In the genomic region with DNA sequence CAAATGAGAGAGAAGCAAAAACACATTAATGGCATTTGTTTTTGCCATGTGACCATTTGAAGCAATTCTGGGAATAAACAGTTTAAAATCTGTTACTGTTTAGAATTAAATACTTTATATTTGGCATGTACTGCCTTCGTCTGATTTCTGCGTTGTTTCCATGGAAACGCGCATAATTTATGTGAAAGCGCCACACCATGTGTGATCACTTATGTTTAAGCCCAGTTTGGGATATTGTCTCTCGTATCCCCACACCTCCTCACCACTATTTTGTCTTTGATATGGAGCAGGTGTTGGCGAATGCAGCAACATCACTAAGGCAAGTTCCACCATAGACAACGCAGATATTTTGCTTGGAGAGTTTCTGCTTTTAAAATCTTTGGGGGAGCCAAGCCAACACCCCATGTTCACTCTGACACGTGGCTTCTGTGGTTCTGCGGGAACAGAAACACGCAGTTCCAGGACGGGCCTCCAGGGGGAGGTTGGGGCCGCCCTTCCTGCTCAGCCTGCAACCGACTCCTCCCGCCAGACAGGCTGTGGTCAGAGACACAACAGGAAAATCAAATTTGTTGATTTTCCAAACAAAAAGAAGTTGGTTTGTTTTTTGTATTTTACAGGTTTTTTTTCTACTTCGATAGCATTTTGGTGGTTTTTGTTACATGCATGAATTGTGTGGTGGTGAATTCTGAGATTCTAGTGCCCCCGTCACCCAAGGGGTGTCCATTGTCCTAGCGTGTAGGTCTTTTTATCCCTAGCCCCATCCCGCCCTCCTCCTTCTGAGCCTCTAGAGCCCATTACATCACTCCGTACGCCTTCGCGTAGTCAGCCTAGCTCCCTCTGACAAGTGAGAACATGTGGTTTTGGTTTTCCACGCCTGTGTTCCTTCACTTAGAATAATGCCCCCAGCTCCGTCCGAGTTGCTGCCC, we compare ENCODE assay signal across 9 cellular contexts.
A peak's percentile ranks its signal among the peaks of the same experiment; 100 is the strongest.
DNase-seq lines count a peak whose midpoint lies in the region; ATAC-seq, FAIRE-seq and TF ChIP-seq lines count a peak whose summit lies in the region.
"Had no signal": no experiment of that assay in that cellular context is flagged by ENCODE, and none has a peak within 500 bp of the region (broad histone marks: within the 10 kb centered on the region; RNA-seq: fewer than 3 reads in every experiment).

No MANE protein-coding gene starts in this region.

- FAIRE-seq in bronchial epithelial cell (lab: Jason Lieb, UNC) (no peak), kidney (lab: Jason Lieb, UNC) (peak; percentile 25)
- FAIRE-seq: colon had no signal

- no peaks in the 10 kb centered on the region for H3K36me3 Mint-ChIP-seq in Caco-2 (ENCODE audit: insufficient read depth, unreplicated experiment)

- no peaks in the 10 kb centered on the region for H3K4me1 Mint-ChIP-seq in Caco-2 (ENCODE audit: low read depth, unreplicated experiment)

- H3K9ac ChIP-seq in kidney (ENCODE audit: low read length in 2 of 2), result no peak overlapping the region

- H3K4me3 ChIP-seq in Caco-2 (ENCODE audit: low read depth, low read length), result no peak overlapping the region
- H3K4me3 ChIP-seq in bronchial epithelial cell (ENCODE audit: low read depth, low read length), result no peak overlapping the region
- no peak overlapping the region for H3K4me3 ChIP-seq in kidney (ENCODE audit: low read length in 2 of 2)

- H3K36me3 ChIP-seq in Caco-2 (ENCODE audit: control insufficient read depth, insufficient read depth, low read length) (no peaks in the 10 kb centered on the region), bronchial epithelial cell (ENCODE audit: control insufficient read depth, insufficient read depth, low read length) (no peaks in the 10 kb centered on the region), kidney (ENCODE audit: control insufficient read depth in 1 of 2, insufficient read depth in 2 of 2, low read length in 2 of 2) (no peaks in the 10 kb centered on the region)

- BruUV-seq in Caco-2 (replicated peaks; lab: Mats Ljungman, UMichigan), result no TSS peak

- H3K4me1 ChIP-seq in Caco-2 (no peaks in the 10 kb centered on the region), kidney (ENCODE audit: control insufficient read depth in 1 of 2, insufficient read depth in 1 of 2, low read depth in 1 of 2, low read length in 2 of 2) (no peaks in the 10 kb centered on the region)

- DNase-seq in Caco-2 (peak; percentile 54 to 73), UCSD-AML1 (lab: John Stamatoyannopoulos, UW; ENCODE audit: unreplicated experiment) (peak; percentile 65), bronchial epithelial cell (ENCODE audit: low read depth) (peak; percentile 23), kidney (no peak), NCI-H128 (lab: John Stamatoyannopoulos, UW; ENCODE audit: unreplicated experiment) (no peak)
- DNase-seq in stimulated activated CD4-positive, alpha-beta T cell treated with anti-CD3 and anti-CD28 coated beads, Interleukin-1b, Interleukin-23, amount 100 ng/mL, for 48 hours, result peak; percentile 54

- intact Hi-C loops in Caco-2 (cut with micrococcal nuclease; ENCODE audit: unreplicated experiment), result loop anchor here (5.0 kb wide), 1 partner anchor 223 kb away; no protein-coding TSS in a partner anchor
- intact Hi-C loops in kidney (cut with DNase I), result no loop called here

- TF ChIP-seq CTCF in Caco-2 (IDR thresholded peaks at IDR 0.05; ENCODE audit: insufficient read depth in 1 of 2, low read depth in 1 of 2, low read length in 1 of 2, severe bottlenecking in 1 of 2, unreplicated experiment in 1 of 2) (peak; percentile 72 to 76), bronchial epithelial cell (IDR thresholded peaks at IDR 0.05; ENCODE audit: insufficient read depth, low read length, severe bottlenecking) (peak; percentile 75), kidney (IDR thresholded peaks at IDR 0.05; ENCODE audit: borderline replicate concordance, extremely low read depth, insufficient read depth) (peak; percentile 49)

- no peaks in the 10 kb centered on the region; the same call in 1 of the 2 replicates for H3K27me3 ChIP-seq in Caco-2 (replicated peaks; ENCODE audit: control insufficient read depth, insufficient read depth, low read length)
- H3K27me3 ChIP-seq in bronchial epithelial cell (ENCODE audit: control insufficient read depth, insufficient read depth, low read length), result no peaks in the 10 kb centered on the region

- no peaks in the 10 kb centered on the region for H3K9me3 ChIP-seq in Caco-2
- H3K9me3 ChIP-seq in kidney (ENCODE audit: control insufficient read depth in 1 of 2, low read length in 2 of 2), result no peaks in the 10 kb centered on the region

- no peaks in the 10 kb centered on the region for H3K9me3 Mint-ChIP-seq in Caco-2 (ENCODE audit: unreplicated experiment)

- POLR2A ChIA-PET in Caco-2 (lab: Charles Lee), result no interaction called here

- no peak overlapping the region for H3K27ac Mint-ChIP-seq in Caco-2 (ENCODE audit: unreplicated experiment)

- CTCF ChIA-PET in Caco-2 (lab: Charles Lee), result no interaction called here

- H3K27ac ChIP-seq in kidney (ENCODE audit: low read depth in 2 of 2, low read length in 2 of 2), result no peak overlapping the region

- no peak overlapping the region for H3K4me3 Mint-ChIP-seq in Caco-2 (ENCODE audit: unreplicated experiment)

- ATAC-seq in HG03175 (IDR thresholded peaks at IDR 0.05; ENCODE audit: unreplicated experiment) (peak; percentile 31), HG03342 (IDR thresholded peaks at IDR 0.05; ENCODE audit: unreplicated experiment) (no peak)

- H3K27me3 Mint-ChIP-seq in Caco-2 (ENCODE audit: insufficient read depth, unreplicated experiment), result peaks cover 23% of the 10 kb centered on the region

Comparison
In these comparisons a context has a peak if more than half of its experiments do, and no peak if none do; other contexts are left out.
1. DNase-seq: peak in Caco-2 (2 of 2), UCSD-AML1 (single experiment), bronchial epithelial cell (single experiment) and stimulated activated CD4-positive, alpha-beta T cell treated with anti-CD3 and anti-CD28 coated beads, Interleukin-1b, Interleukin-23, amount 100 ng/mL, for 48 hours (single experiment); none in kidney (single experiment) and NCI-H128 (single experiment).
2. Peak in every context shown above with its lines, with median percentiles within 50 percentile points of each other: CTCF ChIP-seq.